2 cellular contexts compared by ENCODE assay signal in the genomic region with DNA sequence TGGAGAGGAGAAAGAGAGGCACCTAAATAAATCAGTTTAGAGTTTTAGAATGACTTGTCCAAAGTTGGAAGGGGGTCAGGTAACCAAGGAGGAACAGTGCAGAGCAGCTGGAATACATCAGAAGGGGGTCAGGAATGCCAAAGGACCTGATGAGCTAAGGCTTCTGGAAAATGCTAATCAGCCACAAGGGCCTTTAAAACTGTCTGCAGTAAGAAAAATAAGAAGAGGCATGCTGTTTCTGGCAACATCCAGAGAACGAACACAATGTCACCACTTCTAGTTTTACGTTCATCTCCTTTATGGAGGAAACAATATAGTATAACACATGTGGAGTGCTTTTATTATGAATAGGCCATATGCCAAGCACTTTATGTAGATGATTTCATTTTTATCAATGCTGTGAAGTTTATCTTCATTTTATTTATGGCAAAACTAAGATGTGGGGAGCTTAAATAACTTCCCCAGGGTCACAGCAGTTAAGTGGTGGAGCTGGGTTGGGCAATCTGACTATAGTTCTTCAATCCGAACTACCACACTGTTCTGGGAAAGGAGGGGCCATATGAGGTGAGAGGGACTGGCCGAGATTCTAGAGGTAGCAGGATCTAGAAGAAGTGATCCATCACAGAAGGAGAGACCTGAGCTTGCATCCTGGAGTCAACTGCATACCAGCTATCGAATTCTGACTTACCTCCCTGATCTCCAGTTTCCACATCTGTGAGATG.
TF ChIP-seq lines count a peak whose summit lies in the region.

No MANE protein-coding gene starts in this region.

TF ChIP-seq in IMR-90, 13 proteins besides CTCF, POLR2A, EP300 and RAD21:
- TF ChIP-seq MAZ (IDR thresholded peaks at IDR 0.05; ENCODE audit: borderline replicate concordance, low read depth, low read length): no peak
- TF ChIP-seq CHD1 (IDR thresholded peaks at IDR 0.05; ENCODE audit: low read depth, low read length): no peak
- no peak for TF ChIP-seq CEBPB (IDR thresholded peaks at IDR 0.05; ENCODE audit: low read depth, low read length)
- TF ChIP-seq, protein P1, sequence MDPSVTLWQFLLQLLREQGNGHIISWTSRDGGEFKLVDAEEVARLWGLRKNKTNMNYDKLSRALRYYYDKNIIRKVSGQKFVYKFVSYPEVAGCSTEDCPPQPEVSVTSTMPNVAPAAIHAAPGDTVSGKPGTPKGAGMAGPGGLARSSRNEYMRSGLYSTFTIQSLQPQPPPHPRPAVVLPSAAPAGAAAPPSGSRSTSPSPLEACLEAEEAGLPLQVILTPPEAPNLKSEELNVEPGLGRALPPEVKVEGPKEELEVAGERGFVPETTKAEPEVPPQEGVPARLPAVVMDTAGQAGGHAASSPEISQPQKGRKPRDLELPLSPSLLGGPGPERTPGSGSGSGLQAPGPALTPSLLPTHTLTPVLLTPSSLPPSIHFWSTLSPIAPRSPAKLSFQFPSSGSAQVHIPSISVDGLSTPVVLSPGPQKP (IDR thresholded peaks at IDR 0.05; ENCODE audit: borderline replicate concordance, low read depth, low read length): no peak
- TF ChIP-seq MAFK (IDR thresholded peaks at IDR 0.05; ENCODE audit: low read depth, low read length): no peak
- TF ChIP-seq RCOR1 (IDR thresholded peaks at IDR 0.05; ENCODE audit: insufficient replicate concordance, low read length): no peak

TF ChIP-seq in H1, 55 proteins besides CTCF, POLR2A, EP300 and RAD21:
- no peak for TF ChIP-seq SIN3A (conservative IDR thresholded peaks at IDR 0.05 in 1 of 2, IDR thresholded peaks at IDR 0.05 in 1 of 2; ENCODE audit: low read depth in 1 of 2, low read length in 2 of 2)
- TF ChIP-seq CTBP2 (IDR thresholded peaks at IDR 0.05; ENCODE audit: borderline replicate concordance, insufficient read depth, insufficient read length, low read length): no peak
- TF ChIP-seq SP2 (IDR thresholded peaks at IDR 0.05; ENCODE audit: low read length): no peak
- TF ChIP-seq, protein P2, sequence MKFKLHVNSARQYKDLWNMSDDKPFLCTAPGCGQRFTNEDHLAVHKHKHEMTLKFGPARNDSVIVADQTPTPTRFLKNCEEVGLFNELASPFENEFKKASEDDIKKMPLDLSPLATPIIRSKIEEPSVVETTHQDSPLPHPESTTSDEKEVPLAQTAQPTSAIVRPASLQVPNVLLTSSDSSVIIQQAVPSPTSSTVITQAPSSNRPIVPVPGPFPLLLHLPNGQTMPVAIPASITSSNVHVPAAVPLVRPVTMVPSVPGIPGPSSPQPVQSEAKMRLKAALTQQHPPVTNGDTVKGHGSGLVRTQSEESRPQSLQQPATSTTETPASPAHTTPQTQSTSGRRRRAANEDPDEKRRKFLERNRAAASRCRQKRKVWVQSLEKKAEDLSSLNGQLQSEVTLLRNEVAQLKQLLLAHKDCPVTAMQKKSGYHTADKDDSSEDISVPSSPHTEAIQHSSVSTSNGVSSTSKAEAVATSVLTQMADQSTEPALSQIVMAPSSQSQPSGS (IDR thresholded peaks at IDR 0.05; ENCODE audit: low read length): no peak
- TF ChIP-seq SRF (IDR thresholded peaks at IDR 0.05; ENCODE audit: low read depth, low read length): no peak
- no peak for TF ChIP-seq BRCA1 (IDR thresholded peaks at IDR 0.05; ENCODE audit: low read depth, low read length)
- TF ChIP-seq TBP (IDR thresholded peaks at IDR 0.05; ENCODE audit: low read depth, low read length): no peak
- TF ChIP-seq RXRA (IDR thresholded peaks at IDR 0.05; ENCODE audit: insufficient read depth, low read depth, low read length): no peak
